8 cellular contexts compared by ENCODE assay signal in genomic region chr10:86366033-86366901, GRCh38. TPM values are rescaled to one million over a fixed set of nuclear protein-coding genes. Genes with fewer than 3 reads are reported as not detected.
DNase-seq lines count a peak whose midpoint lies in the region; ATAC-seq and TF ChIP-seq lines count a peak whose summit lies in the region.

Gene GRID1, minus strand, starts transcription at chr10:86366795.

- H3K4ac ChIP-seq in mesendoderm (ENCODE audit: low read depth, low read length): no peak within 1 kb of the TSS

- TF ChIP-seq CTCF in Peyer's patch (IDR thresholded peaks at IDR 0.05): no peak
- TF ChIP-seq CTCF in thyroid gland (IDR thresholded peaks at IDR 0.05): peak in 3 of 6 experiments; percentile 3 to 27 (median 4)

- H2AK5ac ChIP-seq in mesendoderm (ENCODE audit: low read length): no peak within 1 kb of the TSS

- H3K23ac ChIP-seq in mesendoderm (ENCODE audit: low read length): peak within 1 kb of the TSS; percentile 94

- WGBS in ectodermal cell, 2 experiments: 1% methylated on average over 112 to 115 of the region's 119 CpGs
- WGBS in mesendoderm (ENCODE audit: extremely low coverage, insufficient coverage, low lambda C conversion rate): no CpG with 5 or more reads among the region's 119 CpGs
- no CpG with 5 or more reads among the region's 119 CpGs for WGBS in thyroid gland, 2 donors

- H3K27me3 ChIP-seq in Peyer's patch: peaks cover 0 to 15% of the 10 kb centered on the region in 2 donors
- H3K27me3 ChIP-seq in ectodermal cell (ENCODE audit: control insufficient read depth, insufficient read depth, low read length, poor library complexity, severe bottlenecking): peaks cover 95% of the 10 kb centered on the region
- H3K27me3 ChIP-seq in mesendoderm (ENCODE audit: insufficient read depth, low read length, poor library complexity): peaks cover 54% of the 10 kb centered on the region
- no peaks in the 10 kb centered on the region for H3K27me3 ChIP-seq in thyroid gland

- no peak within 1 kb of the TSS for H2BK15ac ChIP-seq in mesendoderm (replicated peaks; ENCODE audit: low read depth)

- H3K4me1 ChIP-seq in Peyer's patch (peaks cover 0 to 34% (median 18%) of the 10 kb centered on the region in 4 donors), ectodermal cell (ENCODE audit: control insufficient read depth, insufficient read depth, low read length) (peaks cover 20% of the 10 kb centered on the region), mesendoderm (ENCODE audit: control insufficient read depth, low read depth, low read length) (peaks cover 1% of the 10 kb centered on the region), thyroid gland (peaks cover 18 to 37% of the 10 kb centered on the region in 2 donors)

- peak within 1 kb of the TSS; percentile 21 for H3K4me2 ChIP-seq in mesendoderm (ENCODE audit: low read length)

- H4K8ac ChIP-seq in mesendoderm (ENCODE audit: low read depth, low read length): no peak within 1 kb of the TSS

- H3K27ac ChIP-seq in Peyer's patch (peak within 1 kb of the TSS in 1 of 4 donors; percentile 31), ectodermal cell (ENCODE audit: insufficient read depth, low read depth, low read length, poor library complexity, severe bottlenecking) (no peak within 1 kb of the TSS), mesendoderm (ENCODE audit: low read depth, low read length) (no peak within 1 kb of the TSS), thyroid gland (peak within 1 kb of the TSS in 1 of 3 donors; percentile 67)

- no peak within 1 kb of the TSS for H3K18ac ChIP-seq in mesendoderm (ENCODE audit: low read length)

- H3K36me3 ChIP-seq in Peyer's patch: no peaks in the 10 kb centered on the region
- no peaks in the 10 kb centered on the region for H3K36me3 ChIP-seq in ectodermal cell (ENCODE audit: control insufficient read depth, insufficient read depth, low read length)
- H3K36me3 ChIP-seq in mesendoderm (ENCODE audit: control insufficient read depth, insufficient read depth, low read length): no peaks in the 10 kb centered on the region
- no peaks in the 10 kb centered on the region for H3K36me3 ChIP-seq in thyroid gland

- H3K56ac ChIP-seq in mesendoderm (ENCODE audit: low read length): peak within 1 kb of the TSS; percentile 42

- peak within 1 kb of the TSS; percentile 30 to 54 (median 50) for H3K4me3 ChIP-seq in Peyer's patch
- H3K4me3 ChIP-seq in ectodermal cell (ENCODE audit: insufficient read depth, low read depth, low read length): peak within 1 kb of the TSS; percentile 34
- H3K4me3 ChIP-seq in mesendoderm (ENCODE audit: low read length): no peak within 1 kb of the TSS
- H3K4me3 ChIP-seq in thyroid gland (replicated peaks in 1 of 3): peak within 1 kb of the TSS; percentile 48 to 65 (median 64)

- ATAC-seq in GM21529 (IDR thresholded peaks at IDR 0.05; ENCODE audit: unreplicated experiment): peak; percentile 29
- no peak for ATAC-seq in GM19395 (IDR thresholded peaks at IDR 0.05; ENCODE audit: unreplicated experiment)

- H3K9me3 ChIP-seq in Peyer's patch (no peaks in the 10 kb centered on the region), ectodermal cell (ENCODE audit: control insufficient read depth, low read length) (no peaks in the 10 kb centered on the region), thyroid gland (no peaks in the 10 kb centered on the region)

- intact Hi-C loops in thyroid gland (cut with DNase I): loop anchor here (10.0 kb wide), 1 partner anchor 371 kb away; no protein-coding TSS in a partner anchor

- H3K79me1 ChIP-seq in mesendoderm (ENCODE audit: low read length): no peaks in the 10 kb centered on the region

- H3K9ac ChIP-seq in mesendoderm (ENCODE audit: low read length): peak within 1 kb of the TSS; percentile 38

- no peak within 1 kb of the TSS for H4K5ac ChIP-seq in mesendoderm (ENCODE audit: low read length)

- no peak within 1 kb of the TSS for H2BK120ac ChIP-seq in mesendoderm (ENCODE audit: low read depth, low read length)

- H2BK5ac ChIP-seq in mesendoderm (ENCODE audit: low read length): no peak within 1 kb of the TSS

- DNase-seq in CD1c-positive myeloid dendritic cell (ENCODE audit: extremely low spot score) (peak; percentile 35), Peyer's patch (peak in 2 of 3 donors; percentile 45 to 51), mesendoderm (peak; percentile 56), thyroid gland (peak; percentile 64 to 67)
- no peak for DNase-seq in effector CD4-positive, alpha-beta T cell

- H3K79me2 ChIP-seq in mesendoderm (ENCODE audit: control insufficient read depth, insufficient read depth, low read length): no peaks in the 10 kb centered on the region

- TF ChIP-seq POLR2A in Peyer's patch (IDR thresholded peaks at IDR 0.05) (no peak), thyroid gland (IDR thresholded peaks at IDR 0.05) (peak in 1 of 2 donors; percentile 53)

RNA-seq across cellular contexts. Expression of gene GRID1, which starts in this region (rescaled TPM):
- total RNA-seq in Peyer's patch: 10 to 100 TPM in 1 of 4 donors, 1 to 10 TPM in 2, under 1 TPM in 1; 0.35 to 10.7 (median 1.3) TPM
- 0.46 TPM for polyA plus RNA-seq in ectodermal cell (2013, experiment 1 of 4)
- polyA plus RNA-seq in ectodermal cell (2013, experiment 2 of 4): 0.41 TPM
- polyA plus RNA-seq in ectodermal cell (2013, experiment 3 of 4): 0.37 TPM
- polyA plus RNA-seq in ectodermal cell (2013, experiment 4 of 4): 1.3 TPM
- polyA plus RNA-seq in mesendoderm (2013, experiment 1 of 2): 0.28 TPM
- polyA plus RNA-seq in mesendoderm (2013, experiment 2 of 2): 0.29 TPM
- total RNA-seq in thyroid gland: 10 to 100 TPM; 17.2 to 28.1 (median 23.6) TPM
